Comparison of ENCODE assay signal across 18 cellular contexts in genomic region chr9:95937131-95937530, GRCh38.
DNase-seq lines count a peak whose midpoint lies in the region; ATAC-seq and TF ChIP-seq lines count a peak whose summit lies in the region.
"Had no signal": no experiment of that assay in that cellular context is flagged by ENCODE, and none has a peak within 500 bp of the region (broad histone marks: within the 10 kb centered on the region; RNA-seq: fewer than 3 reads in every experiment).

No MANE protein-coding gene starts in this region.

- H3K4me1 Mint-ChIP-seq in WTC11 (peaks cover 18% of the 10 kb centered on the region), HFFc6 (ENCODE audit: low read depth) (peaks cover 7% of the 10 kb centered on the region; the same call in 1 of the 2 replicates)

- ATAC-seq in WTC11 = no peak
- ATAC-seq: A549 had no signal

- H3K27ac ChIP-seq in iPS-20b (ENCODE audit: low read length) = peak overlapping the region; percentile 55
- H3K27ac ChIP-seq: C4-2B, SJSA1 had no signal

- no peak overlapping the region for H3K4me3 Mint-ChIP-seq in WTC11
- no peak overlapping the region for H3K4me3 Mint-ChIP-seq in HFFc6

- H3K9me3 ChIP-seq in iPS-20b (ENCODE audit: insufficient read depth, low read depth, low read length) = no peaks in the 10 kb centered on the region
- H3K9me3 ChIP-seq: A549, SJSA1 had no signal

- peaks cover 12% of the 10 kb centered on the region for H3K9me3 Mint-ChIP-seq in WTC11
- H3K9me3 Mint-ChIP-seq in HFFc6 = no peaks in the 10 kb centered on the region

- CTCF ChIA-PET in WTC11 (lab: Charles Lee) = no interaction called here

- peaks cover 4% of the 10 kb centered on the region; the same call in 1 of the 2 replicates for H3K4me1 ChIP-seq in iPS-20b (ENCODE audit: insufficient read depth, low read length)
- H3K4me1 ChIP-seq: A549 had no signal

- H3K36me3 ChIP-seq in iPS-20b (ENCODE audit: insufficient read depth, low read depth, low read length) = peaks cover 48% of the 10 kb centered on the region

- no peak for TF ChIP-seq CTCF in WTC11 (IDR thresholded peaks at IDR 0.05)
- TF ChIP-seq CTCF in HFFc6 (IDR thresholded peaks at IDR 0.05) = no peak
- TF ChIP-seq CTCF in foreskin fibroblast (IDR thresholded peaks at IDR 0.05; ENCODE audit: low read depth, low read length) = no peak

- POLR2A ChIA-PET in WTC11 (lab: Charles Lee) = no interaction called here

- H3K36me3 Mint-ChIP-seq in WTC11 = peaks cover 50% of the 10 kb centered on the region
- peaks cover 49% of the 10 kb centered on the region for H3K36me3 Mint-ChIP-seq in HFFc6 (ENCODE audit: low read depth)

- no peak overlapping the region for H3K9ac ChIP-seq in iPS-20b (ENCODE audit: low read depth, low read length)

- no peaks in the 10 kb centered on the region for H3K27me3 Mint-ChIP-seq in WTC11 (ENCODE audit: low read depth)
- H3K27me3 Mint-ChIP-seq in HFFc6 (ENCODE audit: insufficient read depth) = no peaks in the 10 kb centered on the region; the same call in 1 of the 2 replicates

- DNase-seq in NCI-H748 (lab: John Stamatoyannopoulos, UW; ENCODE audit: unreplicated experiment) = peak; percentile 31
- DNase-seq in NCI-H748 treated with DMSO at 0.1 percent for 48 hours (lab: John Stamatoyannopoulos, UW) = no peak
- DNase-seq in NCI-H1694 treated with DMSO at 0.1 percent for 48 hours (lab: John Stamatoyannopoulos, UW) = peak; percentile 32
- DNase-seq in WTC11 (ENCODE audit: low spot score) = no peak
- DNase-seq in HFFc6 = no peak
- DNase-seq in foreskin fibroblast = no peak
- DNase-seq in NCI-H774 (lab: John Stamatoyannopoulos, UW) = no peak
- DNase-seq: DND-41, GDM1, GOT3, Kasumi-1, NCI-H146, NCI-H510A, RPMI8226 had no signal

- H3K27ac Mint-ChIP-seq in WTC11 (peak overlapping the region; percentile 69), HFFc6 (no peak overlapping the region)

- no peaks in the 10 kb centered on the region for H3K27me3 ChIP-seq in iPS-20b (ENCODE audit: insufficient read depth, low read length)
- H3K27me3 ChIP-seq: SJSA1 had no signal

- H3K4me3 ChIP-seq in iPS-20b (ENCODE audit: low read length) (no peak overlapping the region), foreskin fibroblast (ENCODE audit: low read depth in 1 of 2, low read length in 2 of 2) (no peak overlapping the region)
- H3K4me3 ChIP-seq: A549, SJSA1 had no signal

TF ChIP-seq in WTC11, 78 proteins besides CTCF, POLR2A, EP300 and RAD21:
- no peak for TF ChIP-seq ATF2 (CRISPR knock-in tag; IDR thresholded peaks at IDR 0.05; ENCODE audit: borderline replicate concordance, low read depth)
- TF ChIP-seq AFF4 (CRISPR knock-in tag; IDR thresholded peaks at IDR 0.05; ENCODE audit: borderline replicate concordance) = no peak
- TF ChIP-seq SMAD4 (CRISPR knock-in tag; IDR thresholded peaks at IDR 0.05) = no peak

Comparison
In these comparisons a context has a peak if more than half of its experiments do, and no peak if none do; other contexts are left out.
1. DNase-seq: peak in NCI-H748 (single experiment) and NCI-H1694 treated with DMSO at 0.1 percent for 48 hours (single experiment); none in NCI-H748 treated with DMSO at 0.1 percent for 48 hours (single experiment), WTC11 (single experiment), HFFc6 (single experiment), foreskin fibroblast (0 of 2) and NCI-H774 (single experiment).